ENCODE assay signal across 1 cellular context in genomic region chr17:1485311-1485747, GRCh38.
TF ChIP-seq lines count a peak whose summit lies in the region.

No MANE protein-coding gene starts in this region.

TF ChIP-seq in HepG2, 621 proteins besides CTCF, POLR2A, EP300 and RAD21 (continued from another document and continues in another):
- TF ChIP-seq STAT6 (CRISPR knock-in tag; IDR thresholded peaks at IDR 0.05; ENCODE audit: borderline replicate concordance) (no peak), ZEB1 (IDR thresholded peaks at IDR 0.05; ENCODE audit: insufficient replicate concordance, low read depth) (no peak), NFYC (CRISPR knock-in tag; IDR thresholded peaks at IDR 0.05) (no peak), ZBTB39 (CRISPR knock-in tag; IDR thresholded peaks at IDR 0.05) (no peak), AGO2 (optimal IDR thresholded peaks at IDR 0.05; ENCODE audit: low read depth, low read length) (no peak), PAF1 (CRISPR knock-in tag; IDR thresholded peaks at IDR 0.05) (no peak), PAXIP1 (CRISPR knock-in tag; conservative IDR thresholded peaks at IDR 0.05) (no peak), NFATC3 (CRISPR knock-in tag; IDR thresholded peaks at IDR 0.05) (no peak), PPARG (CRISPR knock-in tag; conservative IDR thresholded peaks at IDR 0.05) (no peak), ZNF362 (CRISPR knock-in tag; IDR thresholded peaks at IDR 0.05; ENCODE audit: borderline replicate concordance) (no peak), NFE2L1 (CRISPR knock-in tag; IDR thresholded peaks at IDR 0.05; ENCODE audit: borderline replicate concordance) (no peak), EED (CRISPR knock-in tag; IDR thresholded peaks at IDR 0.05) (no peak), CREM (IDR thresholded peaks at IDR 0.05) (no peak), CREM (CRISPR knock-in tag; IDR thresholded peaks at IDR 0.05) (no peak), ZNF788 (CRISPR knock-in tag; IDR thresholded peaks at IDR 0.05; ENCODE audit: borderline replicate concordance) (peak; percentile 24; the same call in 1 of the 2 replicates), ZBED4 (CRISPR knock-in tag; IDR thresholded peaks at IDR 0.05; ENCODE audit: borderline replicate concordance) (no peak), ESRRA (CRISPR knock-in tag; IDR thresholded peaks at IDR 0.05; ENCODE audit: low read depth) (no peak), FOXM1 (CRISPR knock-in tag; IDR thresholded peaks at IDR 0.05) (no peak), ZNF512B (CRISPR knock-in tag; IDR thresholded peaks at IDR 0.05; ENCODE audit: borderline replicate concordance) (no peak), ZFY (CRISPR knock-in tag; IDR thresholded peaks at IDR 0.05) (no peak; the same call in 1 of the 2 replicates), TGIF2 (CRISPR knock-in tag; IDR thresholded peaks at IDR 0.05) (no peak), ZNF615 (CRISPR knock-in tag; IDR thresholded peaks at IDR 0.05; ENCODE audit: borderline replicate concordance) (no peak), ZNF264 (CRISPR knock-in tag; IDR thresholded peaks at IDR 0.05) (no peak), NONO (IDR thresholded peaks at IDR 0.05) (no peak), NONO (CRISPR knock-in tag; conservative IDR thresholded peaks at IDR 0.05) (no peak), MEIS2 (CRISPR knock-in tag; IDR thresholded peaks at IDR 0.05) (no peak), ZNF768 (CRISPR knock-in tag; IDR thresholded peaks at IDR 0.05) (0 out of 2 replicates have a peak, but pooled peaks have one; percentile 9), ZBTB8A (CRISPR knock-in tag; IDR thresholded peaks at IDR 0.05; ENCODE audit: borderline replicate concordance, low read depth) (no peak), XBP1 (CRISPR knock-in tag; IDR thresholded peaks at IDR 0.05) (no peak), ZNF883 (CRISPR knock-in tag; IDR thresholded peaks at IDR 0.05; ENCODE audit: not compliant biosample characterization) (no peak), GZF1 (CRISPR knock-in tag; IDR thresholded peaks at IDR 0.05) (no peak), YY1 (IDR thresholded peaks at IDR 0.05; ENCODE audit: insufficient read depth, insufficient replicate concordance, low read depth, low read length) (peak; percentile 22), TIGD3 (CRISPR knock-in tag; IDR thresholded peaks at IDR 0.05; ENCODE audit: borderline replicate concordance) (no peak), ZNF263 (CRISPR knock-in tag; IDR thresholded peaks at IDR 0.05) (no peak), ZNF660 (CRISPR knock-in tag; IDR thresholded peaks at IDR 0.05; ENCODE audit: borderline replicate concordance, low read depth) (no peak), TBL1XR1 (IDR thresholded peaks at IDR 0.05; ENCODE audit: borderline replicate concordance, low read length, partially characterized antibody) (no peak), NFE2L2 (IDR thresholded peaks at IDR 0.05; ENCODE audit: low read length) (no peak), ZNF83 (CRISPR knock-in tag; IDR thresholded peaks at IDR 0.05; ENCODE audit: borderline replicate concordance) (no peak), AKAP8 (CRISPR knock-in tag; IDR thresholded peaks at IDR 0.05) (peak; percentile 84), ZBTB7B (CRISPR knock-in tag; IDR thresholded peaks at IDR 0.05) (peak; percentile 65; the same call in 1 of the 2 replicates), ZFP82 (CRISPR knock-in tag; IDR thresholded peaks at IDR 0.05; ENCODE audit: borderline replicate concordance) (0 out of 2 replicates have a peak, but pooled peaks have one; percentile 53), ZNF451 (CRISPR knock-in tag; IDR thresholded peaks at IDR 0.05) (0 out of 2 replicates have a peak, but pooled peaks have one; percentile 26), THYN1 (CRISPR knock-in tag; IDR thresholded peaks at IDR 0.05; ENCODE audit: borderline replicate concordance, low read depth) (no peak), ZNF782 (CRISPR knock-in tag; IDR thresholded peaks at IDR 0.05; ENCODE audit: borderline replicate concordance) (no peak), NKX3-1 (CRISPR knock-in tag; IDR thresholded peaks at IDR 0.05) (no peak)
- TF ChIP-seq, protein P1, sequence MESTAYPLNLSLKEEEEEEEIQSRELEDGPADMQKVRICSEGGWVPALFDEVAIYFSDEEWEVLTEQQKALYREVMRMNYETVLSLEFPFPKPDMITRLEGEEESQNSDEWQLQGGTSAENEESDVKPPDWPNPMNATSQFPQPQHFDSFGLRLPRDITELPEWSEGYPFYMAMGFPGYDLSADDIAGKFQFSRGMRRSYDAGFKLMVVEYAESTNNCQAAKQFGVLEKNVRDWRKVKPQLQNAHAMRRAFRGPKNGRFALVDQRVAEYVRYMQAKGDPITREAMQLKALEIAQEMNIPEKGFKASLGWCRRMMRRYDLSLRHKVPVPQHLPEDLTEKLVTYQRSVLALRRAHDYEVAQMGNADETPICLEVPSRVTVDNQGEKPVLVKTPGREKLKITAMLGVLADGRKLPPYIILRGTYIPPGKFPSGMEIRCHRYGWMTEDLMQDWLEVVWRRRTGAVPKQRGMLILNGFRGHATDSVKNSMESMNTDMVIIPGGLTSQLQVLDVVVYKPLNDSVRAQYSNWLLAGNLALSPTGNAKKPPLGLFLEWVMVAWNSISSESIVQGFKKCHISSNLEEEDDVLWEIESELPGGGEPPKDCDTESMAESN (CRISPR knock-in tag; conservative IDR thresholded peaks at IDR 0.05) = no peak
- TF ChIP-seq, protein P2, sequence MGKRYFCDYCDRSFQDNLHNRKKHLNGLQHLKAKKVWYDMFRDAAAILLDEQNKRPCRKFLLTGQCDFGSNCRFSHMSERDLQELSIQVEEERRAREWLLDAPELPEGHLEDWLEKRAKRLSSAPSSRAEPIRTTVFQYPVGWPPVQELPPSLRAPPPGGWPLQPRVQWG (CRISPR knock-in tag; IDR thresholded peaks at IDR 0.05; ENCODE audit: borderline replicate concordance, low read depth) = no peak
